Comparison of ENCODE assay signal across 2 cellular contexts in genomic region chr18:23194150-23194968, GRCh38.
TF ChIP-seq lines count a peak whose summit lies in the region.

No MANE protein-coding gene starts in this region.

TF ChIP-seq in liver, 16 proteins besides CTCF, POLR2A, EP300 and RAD21:
- TF ChIP-seq YY1 (IDR thresholded peaks at IDR 0.05): peak; percentile 18
- peak; percentile 69 for TF ChIP-seq REST (IDR thresholded peaks at IDR 0.05)
- peak; percentile 14 to 19 for TF ChIP-seq HNF4A (conservative IDR thresholded peaks at IDR 0.05)
- no peak for TF ChIP-seq FOXA1 (IDR thresholded peaks at IDR 0.05)
- TF ChIP-seq RXRA (IDR thresholded peaks at IDR 0.05): peak in 1 of 2 donors; percentile 20

TF ChIP-seq in HepG2, 621 proteins besides CTCF, POLR2A, EP300 and RAD21:
- TF ChIP-seq EED (CRISPR knock-in tag; IDR thresholded peaks at IDR 0.05) (no peak), ZHX2 (IDR thresholded peaks at IDR 0.05; ENCODE audit: low read depth) (no peak), ZHX2 (CRISPR knock-in tag; IDR thresholded peaks at IDR 0.05; ENCODE audit: borderline replicate concordance) (no peak), ZNF782 (CRISPR knock-in tag; IDR thresholded peaks at IDR 0.05; ENCODE audit: borderline replicate concordance) (no peak), AHR (CRISPR knock-in tag; IDR thresholded peaks at IDR 0.05) (no peak), KDM4B (CRISPR knock-in tag; IDR thresholded peaks at IDR 0.05) (no peak), ZNF383 (CRISPR knock-in tag; IDR thresholded peaks at IDR 0.05; ENCODE audit: borderline replicate concordance) (no peak), ZNF256 (CRISPR knock-in tag; conservative IDR thresholded peaks at IDR 0.05) (no peak)
- TF ChIP-seq, protein P1, sequence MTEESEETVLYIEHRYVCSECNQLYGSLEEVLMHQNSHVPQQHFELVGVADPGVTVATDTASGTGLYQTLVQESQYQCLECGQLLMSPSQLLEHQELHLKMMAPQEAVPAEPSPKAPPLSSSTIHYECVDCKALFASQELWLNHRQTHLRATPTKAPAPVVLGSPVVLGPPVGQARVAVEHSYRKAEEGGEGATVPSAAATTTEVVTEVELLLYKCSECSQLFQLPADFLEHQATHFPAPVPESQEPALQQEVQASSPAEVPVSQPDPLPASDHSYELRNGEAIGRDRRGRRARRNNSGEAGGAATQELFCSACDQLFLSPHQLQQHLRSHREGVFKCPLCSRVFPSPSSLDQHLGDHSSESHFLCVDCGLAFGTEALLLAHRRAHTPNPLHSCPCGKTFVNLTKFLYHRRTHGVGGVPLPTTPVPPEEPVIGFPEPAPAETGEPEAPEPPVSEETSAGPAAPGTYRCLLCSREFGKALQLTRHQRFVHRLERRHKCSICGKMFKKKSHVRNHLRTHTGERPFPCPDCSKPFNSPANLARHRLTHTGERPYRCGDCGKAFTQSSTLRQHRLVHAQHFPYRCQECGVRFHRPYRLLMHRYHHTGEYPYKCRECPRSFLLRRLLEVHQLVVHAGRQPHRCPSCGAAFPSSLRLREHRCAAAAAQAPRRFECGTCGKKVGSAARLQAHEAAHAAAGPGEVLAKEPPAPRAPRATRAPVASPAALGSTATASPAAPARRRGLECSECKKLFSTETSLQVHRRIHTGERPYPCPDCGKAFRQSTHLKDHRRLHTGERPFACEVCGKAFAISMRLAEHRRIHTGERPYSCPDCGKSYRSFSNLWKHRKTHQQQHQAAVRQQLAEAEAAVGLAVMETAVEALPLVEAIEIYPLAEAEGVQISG (CRISPR knock-in tag; IDR thresholded peaks at IDR 0.05): no peak
- TF ChIP-seq, protein P2, sequence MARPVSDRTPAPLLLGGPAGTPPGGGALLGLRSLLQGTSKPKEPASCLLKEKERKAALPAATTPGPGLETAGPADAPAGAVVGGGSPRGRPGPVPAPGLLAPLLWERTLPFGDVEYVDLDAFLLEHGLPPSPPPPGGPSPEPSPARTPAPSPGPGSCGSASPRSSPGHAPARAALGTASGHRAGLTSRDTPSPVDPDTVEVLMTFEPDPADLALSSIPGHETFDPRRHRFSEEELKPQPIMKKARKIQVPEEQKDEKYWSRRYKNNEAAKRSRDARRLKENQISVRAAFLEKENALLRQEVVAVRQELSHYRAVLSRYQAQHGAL (CRISPR knock-in tag; IDR thresholded peaks at IDR 0.05; ENCODE audit: not compliant biosample characterization): no peak
